Comparison of ENCODE assay signal across 12 cellular contexts in the genomic region with DNA sequence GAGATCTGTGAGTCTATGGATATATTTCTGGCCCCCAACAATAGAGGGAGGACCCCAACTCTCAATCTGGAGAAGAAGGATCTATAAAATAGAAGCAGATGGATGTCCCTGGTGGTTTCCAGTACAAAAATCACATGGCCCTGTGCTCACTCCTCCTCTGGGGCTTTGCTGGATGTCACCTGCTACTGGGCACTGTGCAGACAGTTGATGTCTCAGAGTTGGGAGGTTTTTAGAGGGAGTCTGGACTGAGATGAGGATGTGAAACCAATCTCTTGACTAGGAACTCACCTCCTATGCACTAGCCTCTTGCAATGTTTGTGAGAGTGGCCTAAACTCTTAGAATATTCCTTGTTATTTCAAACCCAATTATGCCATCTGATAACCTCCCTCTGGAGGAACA.
DNase-seq lines count a peak whose midpoint lies in the region; ATAC-seq and TF ChIP-seq lines count a peak whose summit lies in the region.
"Had no signal": no experiment of that assay in that cellular context is flagged by ENCODE, and none has a peak within 500 bp of the region (broad histone marks: within the 10 kb centered on the region; RNA-seq: fewer than 3 reads in every experiment).

No MANE protein-coding gene starts in this region.

- DNase-seq in GM13976 (ENCODE audit: low spot score), result peak; percentile 67
- DNase-seq in GM20000 (ENCODE audit: low spot score), result peak; percentile 61
- DNase-seq in NOMO-1 treated with DMSO at 0.1 percent for 48 hours (lab: John Stamatoyannopoulos, UW; ENCODE audit: unreplicated experiment), result peak; percentile 85
- DNase-seq in HuH-7 (ENCODE audit: low spot score), result no peak
- DNase-seq in SHP77 (lab: John Stamatoyannopoulos, UW), result no peak
- DNase-seq in glomerular visceral epithelial cell (ENCODE audit: extremely low spot score), result no peak
- DNase-seq in NCI-H1417 treated with DMSO at 0.1 percent for 48 hours (lab: John Stamatoyannopoulos, UW), result no peak
- DNase-seq: cortex of kidney, head of caudate nucleus, KBM-7, NCI-H526 had no signal

- no peak for TF ChIP-seq CTCF in GM13976 (IDR thresholded peaks at IDR 0.05; ENCODE audit: borderline replicate concordance, control extremely low read depth, extremely low read depth, insufficient read depth, missing control alignments)
- TF ChIP-seq CTCF in GM20000 (IDR thresholded peaks at IDR 0.05; ENCODE audit: extremely low read depth, missing control alignments), result no peak

- ATAC-seq in HG03039 (IDR thresholded peaks at IDR 0.05; ENCODE audit: unreplicated experiment), result peak; percentile 71

- in situ Hi-C loops in GM13976 (cut with MboI; ENCODE audit: low sequenced_read_pairs, unreplicated experiment), result no loop called here

Comparison
In these comparisons a context has a peak if more than half of its experiments do, and no peak if none do; other contexts are left out.
1. DNase-seq: peak in GM13976 (single experiment), GM20000 (single experiment) and NOMO-1 treated with DMSO at 0.1 percent for 48 hours (single experiment); none in HuH-7 (single experiment), SHP77 (0 of 2), glomerular visceral epithelial cell (single experiment) and NCI-H1417 treated with DMSO at 0.1 percent for 48 hours (single experiment).